In genomic region chr17:19762515-19762961, GRCh38 we compare ENCODE assay signal across 8 cellular contexts. TPM values are rescaled to one million over a fixed set of nuclear protein-coding genes. Genes with fewer than 3 reads are reported as not detected.
DNase-seq lines count a peak whose midpoint lies in the region; ATAC-seq lines count a peak whose summit lies in the region.

No MANE protein-coding gene starts in this region.

- no peak overlapping the region for H3K23ac ChIP-seq in mesenchymal stem cell (ENCODE audit: low read length in 2 of 2)

- no peak overlapping the region for H3K4me2 ChIP-seq in mesenchymal stem cell (ENCODE audit: low read length, poor library complexity, severe bottlenecking)

- no peaks in the 10 kb centered on the region for H3K79me1 ChIP-seq in mesenchymal stem cell (replicated peaks; ENCODE audit: low read length, poor library complexity, severe bottlenecking)

- H3K14ac ChIP-seq in mesenchymal stem cell (ENCODE audit: low read length in 2 of 2) = no peak overlapping the region

- H3K4me1 ChIP-seq in mesenchymal stem cell (ENCODE audit: control insufficient read depth, insufficient read depth, low read depth, low read length) = peaks cover 4% of the 10 kb centered on the region

- H2AFZ ChIP-seq in mesenchymal stem cell (ENCODE audit: low read depth, low read length) = no peak overlapping the region

- no peak overlapping the region for H2BK12ac ChIP-seq in mesenchymal stem cell (ENCODE audit: low read length in 2 of 2)

- H3K27me3 ChIP-seq in mesenchymal stem cell (ENCODE audit: control insufficient read depth in 1 of 2, insufficient read depth in 1 of 2, low read length in 2 of 2) = peaks cover 9 to 29% of the 10 kb centered on the region in 2 experiments

- ATAC-seq in GM19467 (IDR thresholded peaks at IDR 0.05; ENCODE audit: unreplicated experiment) = no peak

- no peaks in the 10 kb centered on the region for H3K36me3 ChIP-seq in mesenchymal stem cell (ENCODE audit: control insufficient read depth in 1 of 2, insufficient read depth in 2 of 2, low read depth in 1 of 2, low read length in 2 of 2)

- no peak overlapping the region for H3K4ac ChIP-seq in mesenchymal stem cell (ENCODE audit: low read depth in 1 of 2, low read length in 2 of 2)

- no peaks in the 10 kb centered on the region for H3K9me3 ChIP-seq in mesenchymal stem cell (ENCODE audit: control insufficient read depth, low read length)

- H4K8ac ChIP-seq in mesenchymal stem cell (ENCODE audit: low read length) = no peak overlapping the region

- H2AK5ac ChIP-seq in mesenchymal stem cell (ENCODE audit: low read length, severe bottlenecking) = no peak overlapping the region

- H3K27ac ChIP-seq in mesenchymal stem cell (ENCODE audit: low read length, poor library complexity, severe bottlenecking) = no peak overlapping the region

- peak overlapping the region; percentile 28 for H2BK15ac ChIP-seq in mesenchymal stem cell (ENCODE audit: low read depth, poor library complexity, severe bottlenecking)

- peak overlapping the region; percentile 40 for H3K9ac ChIP-seq in mesenchymal stem cell (ENCODE audit: low read length)

- no peak overlapping the region for H2BK120ac ChIP-seq in mesenchymal stem cell (ENCODE audit: low read depth, low read length)

- H3K18ac ChIP-seq in mesenchymal stem cell (ENCODE audit: low read depth in 1 of 2, low read length in 2 of 2) = no peak overlapping the region

- 44% methylated on average over 15 of the region's 15 CpGs for WGBS in mesenchymal stem cell

- DNase-seq in NCI-H2196 (lab: John Stamatoyannopoulos, UW; ENCODE audit: unreplicated experiment) = peak; percentile 8
- no peak for DNase-seq in NCI-H2196 treated with DMSO at 0.1 percent for 48 hours (lab: John Stamatoyannopoulos, UW; ENCODE audit: unreplicated experiment)
- peak; percentile 22 for DNase-seq in NCI-H345 treated with DMSO at 0.1 percent for 48 hours (lab: John Stamatoyannopoulos, UW; ENCODE audit: unreplicated experiment)
- DNase-seq in activated CD4-positive, alpha-beta T cell treated with anti-CD3 and anti-CD28 coated beads, Interleukin-2, amount 50 U/mL, for 4 hours = peak; percentile 42 to 47
- peak; percentile 32 for DNase-seq in effector CD8-positive, alpha-beta T cell (lab: John Stamatoyannopoulos, UW)
- peak; percentile 57 for DNase-seq in mesenchymal stem cell
- peak; percentile 16 to 32 for DNase-seq in stimulated activated CD8-positive, alpha-beta memory T cell treated with anti-CD3 and anti-CD28 coated beads, Interleukin-4, amount 100 ng/mL, for 1 hour (ENCODE audit: low read depth in 2 of 2, low spot score in 1 of 2)

- no peak overlapping the region for H3K4me3 ChIP-seq in mesenchymal stem cell (ENCODE audit: insufficient read depth in 1 of 2, low read depth in 1 of 2, low read length in 2 of 2)

- no peak overlapping the region for H4K91ac ChIP-seq in mesenchymal stem cell (ENCODE audit: low read length)

- H2BK5ac ChIP-seq in mesenchymal stem cell (ENCODE audit: low read depth, low read length, poor library complexity, severe bottlenecking) = no peak overlapping the region

RNA-seq across cellular contexts. Expression of gene ALDH3A1, which starts 14.4 kb away (rescaled TPM):
- polyA plus RNA-seq in mesenchymal stem cell (2013, experiment 1 of 2) = not detected
- not detected for polyA plus RNA-seq in mesenchymal stem cell (2013, experiment 2 of 2)

RNA-seq across cellular contexts. Expression of gene SLC47A2, which starts 46.2 kb away (rescaled TPM):
- not detected for polyA plus RNA-seq in mesenchymal stem cell (2013, experiment 1 of 2)
- polyA plus RNA-seq in mesenchymal stem cell (2013, experiment 2 of 2) = not detected
